Comparison of ENCODE assay signal across 8 cellular contexts in the genomic region with DNA sequence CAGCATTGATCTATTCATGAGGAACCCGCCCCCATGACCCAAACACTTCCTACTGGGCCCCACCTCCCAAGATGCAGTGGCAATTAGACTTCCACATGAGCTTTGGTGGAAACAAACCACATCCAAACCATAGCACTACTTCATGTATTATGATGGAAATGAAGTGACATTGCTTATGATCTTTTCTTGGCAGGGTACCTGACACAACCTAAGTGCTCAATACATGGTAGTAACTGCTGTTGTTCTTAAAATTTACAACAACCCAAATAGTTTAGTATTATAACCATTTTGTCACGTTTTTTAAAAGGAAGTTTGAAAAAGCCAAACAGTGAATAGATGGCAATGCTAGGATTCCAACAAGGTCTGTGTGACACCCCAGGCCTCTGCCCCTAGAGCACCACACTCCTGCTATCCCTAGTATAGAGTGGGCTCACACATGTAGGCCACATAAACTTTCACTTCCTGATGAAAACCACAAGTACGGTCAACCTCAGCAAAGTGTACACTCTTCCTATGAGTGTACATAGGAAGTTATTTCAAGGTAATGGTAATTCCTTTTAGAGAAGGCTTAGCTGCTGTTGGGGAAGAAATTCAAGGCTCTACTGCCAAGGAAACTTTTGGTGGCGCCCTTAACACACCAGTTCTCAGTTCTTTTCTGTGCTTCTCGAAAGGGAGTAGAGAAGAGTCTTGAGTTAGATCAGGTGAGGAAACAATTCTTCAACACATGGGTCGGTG.
DNase-seq lines count a peak whose midpoint lies in the region; ATAC-seq, FAIRE-seq and TF ChIP-seq lines count a peak whose summit lies in the region.

No MANE protein-coding gene starts in this region.

- H3K4me1 ChIP-seq in uterus, result no peaks in the 10 kb centered on the region
- peaks cover 14% of the 10 kb centered on the region for H3K4me1 ChIP-seq in left ventricle myocardium inferior
- H3K4me1 ChIP-seq in kidney (ENCODE audit: control insufficient read depth in 1 of 2, insufficient read depth in 1 of 2, low read depth in 1 of 2, low read length in 2 of 2), result peaks cover 0 to 9% of the 10 kb centered on the region in 2 donors
- H3K4me1 ChIP-seq in H9 (ENCODE audit: insufficient read depth, low read length), result no peaks in the 10 kb centered on the region; the same call in 1 of the 2 replicates

- DNase-seq in GM12891 (ENCODE audit: insufficient read length, low spot score) (peak; percentile 24), uterus (no peak), left ventricle myocardium inferior (no peak), kidney (no peak), H9 (no peak)
- DNase-seq in activated CD8-positive, alpha-beta T cell treated with anti-CD3 and anti-CD28 coated beads for 36 hours, result peak; percentile 46

- H3K23ac ChIP-seq in H9 (ENCODE audit: insufficient read length, low read depth, low read length), result no peak overlapping the region

- H2AFZ ChIP-seq in H9 (ENCODE audit: low read length), result no peak overlapping the region

- H2BK20ac ChIP-seq in H9 (ENCODE audit: low read depth, low read length, poor library complexity, severe bottlenecking), result no peak overlapping the region

- POLR2A ChIA-PET in activated CD8-positive, alpha-beta T cell treated with anti-CD3 and anti-CD28 coated beads for 36 hours (lab: Charles Lee), result no interaction called here

- no peak for TF ChIP-seq POLR2A in GM12891 (IDR thresholded peaks at IDR 0.05; ENCODE audit: low read depth, low read length)
- no peak for TF ChIP-seq POLR2A in uterus (IDR thresholded peaks at IDR 0.05)

- no peak overlapping the region for H3K14ac ChIP-seq in H9 (ENCODE audit: insufficient read depth, low read length)

- H4K5ac ChIP-seq in H9 (ENCODE audit: insufficient read length, low read depth, low read length), result no peak overlapping the region

- H3K9me3 ChIP-seq in uterus (no peaks in the 10 kb centered on the region), left ventricle myocardium inferior (replicated peaks) (no peaks in the 10 kb centered on the region), kidney (ENCODE audit: control insufficient read depth in 1 of 2, low read length in 2 of 2) (no peaks in the 10 kb centered on the region), H9 (ENCODE audit: control insufficient read depth, low read depth, low read length) (no peaks in the 10 kb centered on the region)

- H3K36me3 ChIP-seq in uterus (no peaks in the 10 kb centered on the region), left ventricle myocardium inferior (no peaks in the 10 kb centered on the region), kidney (ENCODE audit: control insufficient read depth in 1 of 2, insufficient read depth in 2 of 2, low read length in 2 of 2) (no peaks in the 10 kb centered on the region)

- ATAC-seq in GM21360 (IDR thresholded peaks at IDR 0.05; ENCODE audit: unreplicated experiment) (peak; percentile 96), HG03280 (IDR thresholded peaks at IDR 0.05; ENCODE audit: unreplicated experiment) (peak; percentile 72)
- ATAC-seq in activated CD8-positive, alpha-beta T cell treated with anti-CD3 and anti-CD28 coated beads for 36 hours, result peak; percentile 90

- no CpG with 5 or more reads among the region's 6 CpGs for WGBS in H9 (ENCODE audit: extremely low coverage, insufficient read length, low lambda C conversion rate)

- H3K56ac ChIP-seq in H9 (ENCODE audit: insufficient read length, low read depth, low read length), result no peak overlapping the region

- no peak overlapping the region for H2AK5ac ChIP-seq in H9 (ENCODE audit: insufficient read length, low read length)

- H3K4me2 ChIP-seq in H9 (ENCODE audit: insufficient read depth, insufficient read length, low read length), result no peak overlapping the region

- H3K27ac Mint-ChIP-seq in activated CD8-positive, alpha-beta T cell treated with anti-CD3 and anti-CD28 coated beads for 36 hours, result no peak overlapping the region
- no peak overlapping the region for H3K27ac Mint-ChIP-seq in H9

- no peak overlapping the region for H3K18ac ChIP-seq in H9 (ENCODE audit: insufficient read length, low read depth, low read length)

- FAIRE-seq in GM12891 (lab: Jason Lieb, UNC) (peak; percentile 96), kidney (lab: Jason Lieb, UNC) (no peak)

- intact Hi-C loops in activated CD8-positive, alpha-beta T cell treated with anti-CD3 and anti-CD28 coated beads for 36 hours (cut with micrococcal nuclease), result loop anchor here (10.0 kb wide), 1 partner anchor 87 kb away; no protein-coding TSS in a partner anchor
- intact Hi-C loops in uterus (cut with DNase I; ENCODE audit: low total_unique reads) (no loop called here), left ventricle myocardium inferior (cut with micrococcal nuclease) (no loop called here), kidney (cut with DNase I) (no loop called here)

- H3K4ac ChIP-seq in H9 (ENCODE audit: low read depth, low read length), result no peak overlapping the region

- H3K27me3 ChIP-seq in uterus (no peaks in the 10 kb centered on the region), left ventricle myocardium inferior (ENCODE audit: low read depth) (no peaks in the 10 kb centered on the region), H9 (ENCODE audit: insufficient read depth, low read length) (no peaks in the 10 kb centered on the region)

- peaks cover 4% of the 10 kb centered on the region for H3K36me3 Mint-ChIP-seq in activated CD8-positive, alpha-beta T cell treated with anti-CD3 and anti-CD28 coated beads for 36 hours (ENCODE audit: low read depth)
- H3K36me3 Mint-ChIP-seq in H9 (ENCODE audit: insufficient read depth in 1 of 3, low read depth in 3 of 3), result 0 out of 7 replicates have a peak, but pooled peaks cover 0 to 1% (median 0%) of the 10 kb centered on the region in 3 experiments

- H3K79me2 ChIP-seq in H9 (ENCODE audit: insufficient read depth, low read length), result no peaks in the 10 kb centered on the region

- peaks cover 20% of the 10 kb centered on the region for H3K4me1 Mint-ChIP-seq in activated CD8-positive, alpha-beta T cell treated with anti-CD3 and anti-CD28 coated beads for 36 hours (ENCODE audit: low read depth)
- peaks cover 3 to 4% of the 10 kb centered on the region in 2 experiments; a peak in 2 of 4 replicates for H3K4me1 Mint-ChIP-seq in H9

- H2BK12ac ChIP-seq in H9 (ENCODE audit: insufficient read length, low read depth, low read length), result no peak overlapping the region

- no peaks in the 10 kb centered on the region for H3K27me3 Mint-ChIP-seq in activated CD8-positive, alpha-beta T cell treated with anti-CD3 and anti-CD28 coated beads for 36 hours
- no peaks in the 10 kb centered on the region for H3K27me3 Mint-ChIP-seq in H9 (ENCODE audit: low read depth)

- H3K4me3 Mint-ChIP-seq in activated CD8-positive, alpha-beta T cell treated with anti-CD3 and anti-CD28 coated beads for 36 hours, result no peak overlapping the region
- no peak overlapping the region for H3K4me3 Mint-ChIP-seq in H9

- H2BK5ac ChIP-seq in H9 (ENCODE audit: insufficient read length, low read length), result no peak overlapping the region

- no peaks in the 10 kb centered on the region for H4K20me1 ChIP-seq in H9 (ENCODE audit: control insufficient read depth, insufficient read depth, insufficient read length)

- no peak overlapping the region for H4K91ac ChIP-seq in H9 (ENCODE audit: insufficient read length, low read depth, low read length)

- no peak for TF ChIP-seq CTCF in activated CD8-positive, alpha-beta T cell treated with anti-CD3 and anti-CD28 coated beads for 36 hours (IDR thresholded peaks at IDR 0.05)
- TF ChIP-seq CTCF in uterus (IDR thresholded peaks at IDR 0.05) (no peak), left ventricle myocardium inferior (IDR thresholded peaks at IDR 0.05; ENCODE audit: borderline replicate concordance) (no peak), kidney (IDR thresholded peaks at IDR 0.05; ENCODE audit: borderline replicate concordance, extremely low read depth, insufficient read depth) (no peak), H9 (conservative IDR thresholded peaks at IDR 0.05) (no peak)

- H3K27ac ChIP-seq in uterus (no peak overlapping the region), left ventricle myocardium inferior (replicated peaks) (no peak overlapping the region), kidney (ENCODE audit: low read depth in 2 of 2, low read length in 2 of 2) (no peak overlapping the region), H9 (ENCODE audit: insufficient read length, low read depth, low read length) (no peak overlapping the region)

- H3K79me1 ChIP-seq in H9 (ENCODE audit: insufficient read depth, low read depth, low read length, poor library complexity, severe bottlenecking), result no peaks in the 10 kb centered on the region

- no peak overlapping the region for H2BK120ac ChIP-seq in H9 (ENCODE audit: low read depth, low read length, poor library complexity, severe bottlenecking)

- no peak overlapping the region for H4K8ac ChIP-seq in H9 (replicated peaks; ENCODE audit: insufficient read length, low read depth, low read length)

- H3K9me3 Mint-ChIP-seq in activated CD8-positive, alpha-beta T cell treated with anti-CD3 and anti-CD28 coated beads for 36 hours, result peaks cover 1% of the 10 kb centered on the region
- H3K9me3 Mint-ChIP-seq in H9, result no peaks in the 10 kb centered on the region

- H3K23me2 ChIP-seq in H9 (ENCODE audit: insufficient read length, low read depth, low read length, poor library complexity, severe bottlenecking), result no peaks in the 10 kb centered on the region

- no peak overlapping the region for H3K4me3 ChIP-seq in uterus
- no peak overlapping the region for H3K4me3 ChIP-seq in left ventricle myocardium inferior
- no peak overlapping the region for H3K4me3 ChIP-seq in kidney (ENCODE audit: low read length in 2 of 2)

- CTCF ChIA-PET in activated CD8-positive, alpha-beta T cell treated with anti-CD3 and anti-CD28 coated beads for 36 hours (lab: Charles Lee), result interaction anchor here (0.7 to 1.8 kb wide), 5 partner anchors 12 to 246 kb away, joined by 3 to 8 read pairs (median 3); no protein-coding TSS in a partner anchor

- H2BK15ac ChIP-seq in H9 (ENCODE audit: low read depth, low read length), result no peak overlapping the region

- H3K9ac ChIP-seq in kidney (ENCODE audit: low read length in 2 of 2), result no peak overlapping the region
- no peak overlapping the region for H3K9ac ChIP-seq in H9 (ENCODE audit: extremely low read depth, insufficient read length, low read length)

- H3T11ph ChIP-seq in H9 (ENCODE audit: low read length), result no peak overlapping the region

TF ChIP-seq in GM12891, 5 proteins besides CTCF, POLR2A, EP300 and RAD21:
- peak; percentile 98 for TF ChIP-seq SPI1 (IDR thresholded peaks at IDR 0.05; ENCODE audit: low read depth, low read length)
- peak; percentile 82 for TF ChIP-seq POU2F2 (IDR thresholded peaks at IDR 0.05; ENCODE audit: low read depth, low read length)
- no peak for TF ChIP-seq POLR2AphosphoS5 (IDR thresholded peaks at IDR 0.05; ENCODE audit: low read depth, low read length)
- peak; percentile 20 for TF ChIP-seq PAX5 (IDR thresholded peaks at IDR 0.05; ENCODE audit: insufficient read depth, low read length, severe bottlenecking)
- TF ChIP-seq TAF1 (IDR thresholded peaks at IDR 0.05; ENCODE audit: low read depth, low read length), result no peak

Comparison
In these comparisons a context has a peak if more than half of its experiments do, and no peak if none do; other contexts are left out.
1. DNase-seq: peak in GM12891 (single experiment) and activated CD8-positive, alpha-beta T cell treated with anti-CD3 and anti-CD28 coated beads for 36 hours (single experiment); none in uterus (0 of 2), left ventricle myocardium inferior (single experiment), kidney (single experiment) and H9 (single experiment).
2. Peak in every context shown above with its lines, with median percentiles within 50 percentile points of each other: ATAC-seq.